1 cellular context compared by ENCODE assay signal in genomic region chr20:63890201-63890576, GRCh38.
TF ChIP-seq lines count a peak whose summit lies in the region.

No MANE protein-coding gene starts in this region.

TF ChIP-seq in HepG2, 621 proteins besides CTCF, POLR2A, EP300 and RAD21:
- peak; percentile 91 for TF ChIP-seq CEBPB (IDR thresholded peaks at IDR 0.05; ENCODE audit: borderline replicate concordance, low read depth, low read length)
- no peak for TF ChIP-seq SCMH1 (CRISPR knock-in tag; IDR thresholded peaks at IDR 0.05; ENCODE audit: borderline replicate concordance)
